ENCODE assay signal across 20 cellular contexts in genomic region chr2:34104601-34105000, GRCh38.
DNase-seq lines count a peak whose midpoint lies in the region; FAIRE-seq lines count a peak whose summit lies in the region.
"Had no signal": no experiment of that assay in that cellular context is flagged by ENCODE, and none has a peak within 500 bp of the region (broad histone marks: within the 10 kb centered on the region; RNA-seq: fewer than 3 reads in every experiment).

No MANE protein-coding gene starts in this region.

- FAIRE-seq in urothelium cell line (lab: Jason Lieb, UNC) = peak; percentile 65
- FAIRE-seq: frontal cortex had no signal

- DNase-seq in HPDE6-E6E7 (ENCODE audit: extremely low spot score) (peak; percentile 8), astrocyte of the hippocampus (ENCODE audit: low read depth, low spot score) (peak; percentile 62), glomerular visceral epithelial cell (ENCODE audit: extremely low spot score) (peak; percentile 54), urothelium cell line (ENCODE audit: low spot score) (peak; percentile 6), Kasumi-1 (lab: John Stamatoyannopoulos, UW) (no peak), globus pallidus (ENCODE audit: low spot score) (no peak), COLO668 (lab: John Stamatoyannopoulos, UW; ENCODE audit: unreplicated experiment) (no peak)
- DNase-seq: activated CD8-positive, alpha-beta memory T cell treated with anti-CD3 and anti-CD28 coated beads, Interleukin-2, amount 10 ng/mL, durations not matched to agents 7 days and 5 days; activated gamma-delta T cell; aorta; CD8-positive, alpha-beta T cell; dorsolateral prefrontal cortex; GF-D8; midbrain; NCI-H187; NCI-H526; occipital lobe; stimulated activated naive CD8-positive, alpha-beta T cell treated with anti-CD3 and anti-CD28 coated beads, Interleukin-15, Interleukin-2, amounts not matched to agents 100 U/mL and 50 U/mL, for 24 hours; T-helper 1 cell had no signal

Comparison
In these comparisons a context has a peak if more than half of its experiments do, and no peak if none do; other contexts are left out.
1. DNase-seq: peak in HPDE6-E6E7 (single experiment), astrocyte of the hippocampus (single experiment), glomerular visceral epithelial cell (single experiment) and urothelium cell line (single experiment); none in Kasumi-1 (0 of 2), globus pallidus (single experiment) and COLO668 (single experiment).